In the genomic region with DNA sequence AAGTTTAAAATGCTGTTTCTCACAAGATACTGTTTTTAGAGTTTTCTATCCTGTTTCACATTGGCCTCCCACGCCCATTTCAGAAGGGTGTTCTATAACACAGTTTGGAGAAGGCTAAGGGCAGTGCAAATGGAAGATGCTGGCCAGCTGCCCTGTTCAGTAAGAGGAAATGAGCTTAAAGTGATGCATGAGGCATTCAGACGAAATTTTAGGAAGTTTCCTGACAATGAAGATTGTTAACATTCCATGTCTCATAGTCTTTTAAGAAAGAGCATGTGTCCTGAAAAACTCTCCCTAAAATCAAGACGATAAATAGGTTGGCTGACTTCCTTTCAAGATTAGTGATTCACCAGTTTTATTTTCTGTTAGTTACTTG, we compare ENCODE assay signal across 11 cellular contexts.
DNase-seq lines count a peak whose midpoint lies in the region; ATAC-seq and TF ChIP-seq lines count a peak whose summit lies in the region.
"Had no signal": no experiment of that assay in that cellular context is flagged by ENCODE, and none has a peak within 500 bp of the region (broad histone marks: within the 10 kb centered on the region; RNA-seq: fewer than 3 reads in every experiment).

No MANE protein-coding gene starts in this region.

- H3K4me1 ChIP-seq in fibroblast of lung (ENCODE audit: control insufficient read depth, extremely low read depth, insufficient read depth, low read length) (no peaks in the 10 kb centered on the region), neuronal stem cell (ENCODE audit: control insufficient read depth in 2 of 2, insufficient read depth in 1 of 2, low read depth in 1 of 2, low read length in 2 of 2) (peaks cover 0 to 3% of the 10 kb centered on the region in 2 donors)
- H3K4me1 ChIP-seq: psoas muscle had no signal

- H3K79me2 ChIP-seq in fibroblast of lung (ENCODE audit: control insufficient read depth, insufficient read depth, low read length) = no peaks in the 10 kb centered on the region

- peak overlapping the region; percentile 13 to 74 (median 67) for H3K27ac Mint-ChIP-seq in nephron
- no peak overlapping the region for H3K27ac Mint-ChIP-seq in activated T-cell treated with anti-CD3 and anti-CD28 coated beads, Interleukin-2, amount 50 U/mL, for 24 hours
- no peak overlapping the region for H3K27ac Mint-ChIP-seq in activated T-helper 1 cell treated with anti-CD3 and anti-CD28 coated beads, Interleukin-12 subunit alpha, Interleukin-12 subunit beta, Interleukin-2, Interleukin-4 antibody, amounts not matched to agents 30 ng/mL and 10 ng/mL and 1 ng/mL, durations not matched to agents 14 hours and 24 hours and 36 hours
- H3K27ac Mint-ChIP-seq: IgD-negative memory B cell had no signal

- H4K91ac ChIP-seq in neuronal stem cell (ENCODE audit: low read depth, low read length, poor library complexity) = no peak overlapping the region

- no peak overlapping the region for H2BK15ac ChIP-seq in neuronal stem cell (ENCODE audit: low read length)

- H3K18ac ChIP-seq in neuronal stem cell (ENCODE audit: low read length) = no peak overlapping the region

- no peaks in the 10 kb centered on the region for H3K27me3 Mint-ChIP-seq in nephron (ENCODE audit: low read depth)
- H3K27me3 Mint-ChIP-seq in activated T-cell treated with anti-CD3 and anti-CD28 coated beads, Interleukin-2, amount 50 U/mL, for 24 hours = no peaks in the 10 kb centered on the region
- H3K27me3 Mint-ChIP-seq in activated T-helper 1 cell treated with anti-CD3 and anti-CD28 coated beads, Interleukin-12 subunit alpha, Interleukin-12 subunit beta, Interleukin-2, Interleukin-4 antibody, amounts not matched to agents 30 ng/mL and 10 ng/mL and 1 ng/mL, durations not matched to agents 14 hours and 24 hours and 36 hours (ENCODE audit: insufficient read depth) = no peaks in the 10 kb centered on the region

- no peaks in the 10 kb centered on the region for H3K9me3 Mint-ChIP-seq in nephron
- H3K9me3 Mint-ChIP-seq in activated T-cell treated with anti-CD3 and anti-CD28 coated beads, Interleukin-2, amount 50 U/mL, for 24 hours = no peaks in the 10 kb centered on the region
- no peaks in the 10 kb centered on the region for H3K9me3 Mint-ChIP-seq in activated T-helper 1 cell treated with anti-CD3 and anti-CD28 coated beads, Interleukin-12 subunit alpha, Interleukin-12 subunit beta, Interleukin-2, Interleukin-4 antibody, amounts not matched to agents 30 ng/mL and 10 ng/mL and 1 ng/mL, durations not matched to agents 14 hours and 24 hours and 36 hours
- H3K9me3 Mint-ChIP-seq: IgD-negative memory B cell had no signal

- H3K14ac ChIP-seq in neuronal stem cell (ENCODE audit: low read length) = no peak overlapping the region

- no peak overlapping the region for H2AK5ac ChIP-seq in neuronal stem cell (ENCODE audit: low read depth, low read length)

- no peak overlapping the region for H2BK120ac ChIP-seq in neuronal stem cell (ENCODE audit: low read depth, low read length)

- DNase-seq in GM04504 (ENCODE audit: low read depth) = peak; percentile 51
- peak; percentile 43 for DNase-seq in RKO (ENCODE audit: low spot score)
- DNase-seq in fibroblast of lung (ENCODE audit: low read depth in 2 of 2) = peak; percentile 68 to 84
- no peak for DNase-seq in neuronal stem cell (ENCODE audit: low spot score)
- no peak for DNase-seq in activated T-cell treated with anti-CD3 and anti-CD28 coated beads, Interleukin-2, amount 50 U/mL, for 24 hours
- no peak for DNase-seq in activated T-helper 1 cell treated with anti-CD3 and anti-CD28 coated beads, Interleukin-12 subunit alpha, Interleukin-12 subunit beta, Interleukin-2, Interleukin-4 antibody, amounts not matched to agents 30 ng/mL and 10 ng/mL and 1 ng/mL, durations not matched to agents 14 hours and 24 hours and 36 hours (ENCODE audit: low spot score)
- DNase-seq: NCI-H526 had no signal

- H3K9me3 ChIP-seq in fibroblast of lung (ENCODE audit: control insufficient read depth, insufficient read depth, low read depth, low read length) (no peaks in the 10 kb centered on the region), neuronal stem cell (replicated peaks in 1 of 2; ENCODE audit: control insufficient read depth in 2 of 2, insufficient read depth in 1 of 2, low read depth in 1 of 2, low read length in 2 of 2) (no peaks in the 10 kb centered on the region)
- H3K9me3 ChIP-seq: psoas muscle had no signal

- H3K27me3 ChIP-seq in fibroblast of lung (ENCODE audit: control insufficient read depth, insufficient read depth, low read length) (no peaks in the 10 kb centered on the region), neuronal stem cell (ENCODE audit: control insufficient read depth in 3 of 3, insufficient read depth in 3 of 3, low read depth in 1 of 3, low read length in 3 of 3) (no peaks in the 10 kb centered on the region)

- no peak overlapping the region for H3K9ac ChIP-seq in fibroblast of lung (ENCODE audit: insufficient read depth, low read length)
- no peak overlapping the region for H3K9ac ChIP-seq in neuronal stem cell (ENCODE audit: low read depth, low read length, poor library complexity)

- no peaks in the 10 kb centered on the region for H4K20me1 ChIP-seq in fibroblast of lung (ENCODE audit: control insufficient read depth, extremely low read depth, insufficient read depth, low read length)

- H3K4me2 ChIP-seq in fibroblast of lung (ENCODE audit: extremely low read depth, insufficient read depth, low read length) = peak overlapping the region; percentile 53
- no peak overlapping the region for H3K4me2 ChIP-seq in neuronal stem cell (ENCODE audit: insufficient read depth, low read length, poor library complexity, severe bottlenecking)

- no peak overlapping the region for H2BK5ac ChIP-seq in neuronal stem cell (ENCODE audit: low read length)

- no peaks in the 10 kb centered on the region for H3K36me3 ChIP-seq in fibroblast of lung (ENCODE audit: control insufficient read depth, insufficient read depth, low read length)
- no peaks in the 10 kb centered on the region for H3K36me3 ChIP-seq in neuronal stem cell (replicated peaks in 1 of 2; ENCODE audit: control insufficient read depth in 2 of 2, insufficient read depth in 2 of 2, low read length in 2 of 2)

- no peak overlapping the region for H3K4me3 ChIP-seq in fibroblast of lung (replicated peaks in 1 of 4; ENCODE audit: control extremely low read depth in 1 of 4, insufficient read depth in 1 of 4, low read depth in 3 of 4, low read length in 4 of 4)
- no peak overlapping the region for H3K4me3 ChIP-seq in neuronal stem cell (ENCODE audit: low read length in 2 of 2)
- H3K4me3 ChIP-seq: psoas muscle had no signal

- no peak overlapping the region for H2BK12ac ChIP-seq in neuronal stem cell (ENCODE audit: low read length)

- H3K79me1 ChIP-seq in neuronal stem cell (ENCODE audit: low read depth, low read length) = no peaks in the 10 kb centered on the region

- no peak overlapping the region for H3K4ac ChIP-seq in neuronal stem cell (ENCODE audit: low read length)

- H3K27ac ChIP-seq in fibroblast of lung (ENCODE audit: insufficient read depth, low read length) (peak overlapping the region; percentile 56), neuronal stem cell (replicated peaks; ENCODE audit: low read length) (no peak overlapping the region)
- H3K27ac ChIP-seq: psoas muscle had no signal

- no peak for TF ChIP-seq CTCF in fibroblast of lung (conservative IDR thresholded peaks at IDR 0.05 in 1 of 2, IDR thresholded peaks at IDR 0.05 in 1 of 2; ENCODE audit: low read depth in 1 of 2, low read length in 2 of 2)
- TF ChIP-seq CTCF in nephron (IDR thresholded peaks at IDR 0.05; ENCODE audit: unreplicated experiment in 3 of 3) = no peak

- peaks cover 12% of the 10 kb centered on the region for H3K4me1 Mint-ChIP-seq in nephron
- peaks cover 7% of the 10 kb centered on the region for H3K4me1 Mint-ChIP-seq in activated T-cell treated with anti-CD3 and anti-CD28 coated beads, Interleukin-2, amount 50 U/mL, for 24 hours (ENCODE audit: low read depth)
- no peaks in the 10 kb centered on the region for H3K4me1 Mint-ChIP-seq in activated T-helper 1 cell treated with anti-CD3 and anti-CD28 coated beads, Interleukin-12 subunit alpha, Interleukin-12 subunit beta, Interleukin-2, Interleukin-4 antibody, amounts not matched to agents 30 ng/mL and 10 ng/mL and 1 ng/mL, durations not matched to agents 14 hours and 24 hours and 36 hours (ENCODE audit: low read depth)

- no peak for ATAC-seq in GM19324 (IDR thresholded peaks at IDR 0.05; ENCODE audit: low FRiP score, unreplicated experiment)
- ATAC-seq: psoas muscle had no signal

- no CpG with 5 or more reads among the region's 3 CpGs for WGBS in neuronal stem cell (ENCODE audit: extremely low coverage in 2 of 2, insufficient read length in 2 of 2, insufficient replicate concordance in 1 of 2), 2 donors

- no peak overlapping the region for H3K4me3 Mint-ChIP-seq in nephron
- no peak overlapping the region for H3K4me3 Mint-ChIP-seq in activated T-cell treated with anti-CD3 and anti-CD28 coated beads, Interleukin-2, amount 50 U/mL, for 24 hours
- H3K4me3 Mint-ChIP-seq in activated T-helper 1 cell treated with anti-CD3 and anti-CD28 coated beads, Interleukin-12 subunit alpha, Interleukin-12 subunit beta, Interleukin-2, Interleukin-4 antibody, amounts not matched to agents 30 ng/mL and 10 ng/mL and 1 ng/mL, durations not matched to agents 14 hours and 24 hours and 36 hours = no peak overlapping the region
- H3K4me3 Mint-ChIP-seq: IgD-negative memory B cell had no signal

- intact Hi-C loops in activated T-helper 1 cell treated with anti-CD3 and anti-CD28 coated beads, Interleukin-12 subunit alpha, Interleukin-12 subunit beta, Interleukin-2, Interleukin-4 antibody, amounts not matched to agents 30 ng/mL and 10 ng/mL and 1 ng/mL, durations not matched to agents 14 hours and 24 hours and 36 hours (cut with micrococcal nuclease) = no loop called here

- no peak overlapping the region for H4K8ac ChIP-seq in neuronal stem cell (ENCODE audit: low read depth, low read length)

- H2AFZ ChIP-seq in fibroblast of lung (ENCODE audit: low read length) (peak overlapping the region; percentile 60), neuronal stem cell (ENCODE audit: low read length) (no peak overlapping the region)

- H3K23ac ChIP-seq in neuronal stem cell (ENCODE audit: low read depth, low read length, poor library complexity) = no peak overlapping the region

- H3K36me3 Mint-ChIP-seq in nephron (ENCODE audit: low read depth) = no peaks in the 10 kb centered on the region
- no peaks in the 10 kb centered on the region for H3K36me3 Mint-ChIP-seq in activated T-cell treated with anti-CD3 and anti-CD28 coated beads, Interleukin-2, amount 50 U/mL, for 24 hours (ENCODE audit: low read depth)
- no peaks in the 10 kb centered on the region for H3K36me3 Mint-ChIP-seq in activated T-helper 1 cell treated with anti-CD3 and anti-CD28 coated beads, Interleukin-12 subunit alpha, Interleukin-12 subunit beta, Interleukin-2, Interleukin-4 antibody, amounts not matched to agents 30 ng/mL and 10 ng/mL and 1 ng/mL, durations not matched to agents 14 hours and 24 hours and 36 hours (ENCODE audit: low read depth)
- H3K36me3 Mint-ChIP-seq: IgD-negative memory B cell had no signal

Comparison
In these comparisons a context has a peak if more than half of its experiments do, and no peak if none do; other contexts are left out.
1. DNase-seq: peak in GM04504 (single experiment), RKO (single experiment) and fibroblast of lung (2 of 2); none in neuronal stem cell (single experiment), activated T-cell treated with anti-CD3 and anti-CD28 coated beads, Interleukin-2, amount 50 U/mL, for 24 hours (single experiment) and activated T-helper 1 cell treated with anti-CD3 and anti-CD28 coated beads, Interleukin-12 subunit alpha, Interleukin-12 subunit beta, Interleukin-2, Interleukin-4 antibody, amounts not matched to agents 30 ng/mL and 10 ng/mL and 1 ng/mL, durations not matched to agents 14 hours and 24 hours and 36 hours (single experiment).
2. H3K27ac Mint-ChIP-seq: peak in nephron (3 of 3); none in activated T-cell treated with anti-CD3 and anti-CD28 coated beads, Interleukin-2, amount 50 U/mL, for 24 hours (single experiment) and activated T-helper 1 cell treated with anti-CD3 and anti-CD28 coated beads, Interleukin-12 subunit alpha, Interleukin-12 subunit beta, Interleukin-2, Interleukin-4 antibody, amounts not matched to agents 30 ng/mL and 10 ng/mL and 1 ng/mL, durations not matched to agents 14 hours and 24 hours and 36 hours (single experiment).